8 cellular contexts compared by ENCODE assay signal in the genomic region with DNA sequence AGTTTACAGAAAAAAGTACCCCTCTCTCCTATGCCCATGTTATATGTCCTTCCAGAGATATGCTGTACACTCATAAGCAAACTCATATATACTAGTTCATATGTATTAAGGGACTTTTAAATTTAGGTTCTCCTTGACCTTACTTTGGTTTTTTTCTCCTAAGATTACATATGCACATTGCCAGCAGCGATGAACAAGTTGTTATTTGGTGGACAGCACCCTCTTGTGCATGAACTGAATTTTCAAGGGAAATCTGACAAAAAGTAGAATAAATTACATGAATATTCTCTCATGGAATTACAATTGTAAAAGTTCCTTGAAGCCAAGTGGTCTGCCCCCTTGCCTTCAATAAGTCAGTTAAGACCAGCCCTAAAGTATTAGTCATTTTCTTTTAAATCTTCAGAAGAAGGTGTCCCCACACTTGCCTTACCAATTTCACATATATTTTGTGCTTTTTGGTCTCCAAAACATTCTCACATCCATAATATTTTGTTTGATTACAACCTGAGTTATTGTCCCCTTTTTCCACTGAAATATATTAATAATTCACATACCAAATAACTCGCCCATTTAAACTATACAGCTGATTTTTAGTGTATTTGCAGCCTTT. TPM values are rescaled to one million over a fixed set of nuclear protein-coding genes. Genes with fewer than 3 reads are reported as not detected.
DNase-seq lines count a peak whose midpoint lies in the region; ATAC-seq and TF ChIP-seq lines count a peak whose summit lies in the region.

No MANE protein-coding gene starts in this region.

- no peaks in the 10 kb centered on the region for H3K36me3 Mint-ChIP-seq in stimulated activated effector memory CD8-positive, alpha-beta T cell treated with anti-CD3 and anti-CD28 coated beads, Interleukin-12 subunit alpha, Interleukin-12 subunit beta, amount 100 ng/mL, for 72 hours

- H3K4me1 Mint-ChIP-seq in stimulated activated effector memory CD8-positive, alpha-beta T cell treated with anti-CD3 and anti-CD28 coated beads, Interleukin-12 subunit alpha, Interleukin-12 subunit beta, amount 100 ng/mL, for 72 hours = no peaks in the 10 kb centered on the region

- POLR2A ChIA-PET in A673 (lab: Charles Lee; ENCODE audit: low non-redundant PET) = no interaction called here

- intact Hi-C loops in A673 (cut with micrococcal nuclease; ENCODE audit: unreplicated experiment) = loop anchor here (2.0 to 10.0 kb wide), 4 partner anchors 108 to 608 kb away; no protein-coding TSS in a partner anchor

- BruUV-seq in A673 (replicated peaks; lab: Mats Ljungman, UMichigan) = no TSS peak

- CTCF ChIA-PET in A673 (lab: Charles Lee) = no interaction called here

- DNase-seq in A673 (ENCODE audit: low spot score) (peak; percentile 68), RWPE2 (ENCODE audit: low spot score) (no peak), fibroblast of the aortic adventitia (ENCODE audit: low read depth) (peak; percentile 80), non-pigmented ciliary epithelial cell (ENCODE audit: low read depth) (peak; percentile 27)
- no peak for DNase-seq in effector memory CD4-positive, alpha-beta T cell
- no peak for DNase-seq in stimulated activated effector memory CD8-positive, alpha-beta T cell treated with anti-CD3 and anti-CD28 coated beads, Interleukin-12 subunit alpha, Interleukin-12 subunit beta, amount 100 ng/mL, for 72 hours (ENCODE audit: low spot score in 2 of 2)

- H3K4me1 ChIP-seq in A673 (ENCODE audit: insufficient read depth, low read length, poor library complexity, severe bottlenecking) = no peaks in the 10 kb centered on the region
- H3K4me1 ChIP-seq in RWPE2 (ENCODE audit: insufficient read depth, poor library complexity, severe bottlenecking) = no peaks in the 10 kb centered on the region
- H3K4me1 ChIP-seq in effector memory CD4-positive, alpha-beta T cell (ENCODE audit: control insufficient read depth, insufficient read depth, low read length, poor library complexity, severe bottlenecking) = no peaks in the 10 kb centered on the region

- H3K9me3 Mint-ChIP-seq in stimulated activated effector memory CD8-positive, alpha-beta T cell treated with anti-CD3 and anti-CD28 coated beads, Interleukin-12 subunit alpha, Interleukin-12 subunit beta, amount 100 ng/mL, for 72 hours = no peaks in the 10 kb centered on the region

- no peaks in the 10 kb centered on the region for H3K36me3 ChIP-seq in A673 (ENCODE audit: insufficient read depth, low read length, poor library complexity, severe bottlenecking)
- no peaks in the 10 kb centered on the region for H3K36me3 ChIP-seq in RWPE2 (ENCODE audit: low read depth)
- H3K36me3 ChIP-seq in effector memory CD4-positive, alpha-beta T cell (ENCODE audit: control insufficient read depth, insufficient read depth, low read length) = no peaks in the 10 kb centered on the region

- H3K4me3 ChIP-seq in A673 (ENCODE audit: low read depth, low read length, poor library complexity, severe bottlenecking) = no peak overlapping the region
- no peak overlapping the region for H3K4me3 ChIP-seq in RWPE2 (ENCODE audit: severe bottlenecking)
- H3K4me3 ChIP-seq in fibroblast of the aortic adventitia (ENCODE audit: low read depth, low read length) = no peak overlapping the region
- no peak overlapping the region for H3K4me3 ChIP-seq in effector memory CD4-positive, alpha-beta T cell (ENCODE audit: insufficient read depth, low read depth, low read length, poor library complexity, severe bottlenecking)

- TF ChIP-seq CTCF in A673 (conservative IDR thresholded peaks at IDR 0.05; ENCODE audit: low read depth, low read length) = peak; percentile 70
- TF ChIP-seq CTCF in GM12873 (IDR thresholded peaks at IDR 0.05; ENCODE audit: insufficient read depth, low read depth, low read length, missing control alignments) = peak; percentile 43
- TF ChIP-seq CTCF in RWPE2 (IDR thresholded peaks at IDR 0.05; ENCODE audit: poor library complexity, severe bottlenecking) = peak; percentile 83
- peak; percentile 64 for TF ChIP-seq CTCF in fibroblast of the aortic adventitia (IDR thresholded peaks at IDR 0.05; ENCODE audit: insufficient read depth, low read length)

- no peak overlapping the region for H3K27ac Mint-ChIP-seq in stimulated activated effector memory CD8-positive, alpha-beta T cell treated with anti-CD3 and anti-CD28 coated beads, Interleukin-12 subunit alpha, Interleukin-12 subunit beta, amount 100 ng/mL, for 72 hours

- H3K27ac ChIP-seq in A673 (ENCODE audit: low read depth, low read length, poor library complexity, severe bottlenecking) (no peak overlapping the region), RWPE2 (ENCODE audit: poor library complexity, severe bottlenecking) (no peak overlapping the region)
- no peak overlapping the region for H3K27ac ChIP-seq in effector memory CD4-positive, alpha-beta T cell (ENCODE audit: insufficient read depth, low read length, poor library complexity, severe bottlenecking)

- H3K4me3 Mint-ChIP-seq in stimulated activated effector memory CD8-positive, alpha-beta T cell treated with anti-CD3 and anti-CD28 coated beads, Interleukin-12 subunit alpha, Interleukin-12 subunit beta, amount 100 ng/mL, for 72 hours = no peak overlapping the region

- no peaks in the 10 kb centered on the region for H3K9me3 ChIP-seq in A673 (ENCODE audit: low read depth, low read length, poor library complexity, severe bottlenecking)
- H3K9me3 ChIP-seq in RWPE2 (ENCODE audit: severe bottlenecking) = no peaks in the 10 kb centered on the region
- H3K9me3 ChIP-seq in effector memory CD4-positive, alpha-beta T cell (ENCODE audit: control insufficient read depth, low read length) = no peaks in the 10 kb centered on the region

- H3K27me3 ChIP-seq in A673 (replicated peaks; ENCODE audit: insufficient read depth, low read depth, low read length, poor library complexity) (no peaks in the 10 kb centered on the region), RWPE2 (ENCODE audit: insufficient read depth, poor library complexity, severe bottlenecking) (no peaks in the 10 kb centered on the region)
- no peaks in the 10 kb centered on the region for H3K27me3 ChIP-seq in effector memory CD4-positive, alpha-beta T cell (replicated peaks; ENCODE audit: control insufficient read depth, insufficient read depth, low read length, poor library complexity, severe bottlenecking)

- peak; percentile 56 for ATAC-seq in HG03342 (IDR thresholded peaks at IDR 0.05; ENCODE audit: unreplicated experiment)
- peak; percentile 46; the same call in 1 of the 3 replicates for ATAC-seq in RWPE2 (ENCODE audit: low read depth)
- no peak for ATAC-seq in stimulated activated effector memory CD8-positive, alpha-beta T cell treated with anti-CD3 and anti-CD28 coated beads, Interleukin-12 subunit alpha, Interleukin-12 subunit beta, amount 100 ng/mL, for 72 hours

RNA-seq across cellular contexts. Expression of a gene that starts 30.6 kb away (rescaled TPM):
- total RNA-seq in A673 (2021) (77.1 and 77.6 TPM in 2 replicates), fibroblast of the aortic adventitia (ENCODE audit: low replicate concordance) (47.4 and 53.6 TPM in 2 replicates)

Comparison
In these comparisons a context has a peak if more than half of its experiments do, and no peak if none do; other contexts are left out.
1. DNase-seq: peak in A673 (single experiment), fibroblast of the aortic adventitia (single experiment) and non-pigmented ciliary epithelial cell (single experiment); none in RWPE2 (single experiment), effector memory CD4-positive, alpha-beta T cell (0 of 3) and stimulated activated effector memory CD8-positive, alpha-beta T cell treated with anti-CD3 and anti-CD28 coated beads, Interleukin-12 subunit alpha, Interleukin-12 subunit beta, amount 100 ng/mL, for 72 hours (0 of 2).
2. Peak in every context shown above with its lines, with median percentiles within 50 percentile points of each other: CTCF ChIP-seq.